Comparison of ENCODE assay signal across 8 cellular contexts in the genomic region with DNA sequence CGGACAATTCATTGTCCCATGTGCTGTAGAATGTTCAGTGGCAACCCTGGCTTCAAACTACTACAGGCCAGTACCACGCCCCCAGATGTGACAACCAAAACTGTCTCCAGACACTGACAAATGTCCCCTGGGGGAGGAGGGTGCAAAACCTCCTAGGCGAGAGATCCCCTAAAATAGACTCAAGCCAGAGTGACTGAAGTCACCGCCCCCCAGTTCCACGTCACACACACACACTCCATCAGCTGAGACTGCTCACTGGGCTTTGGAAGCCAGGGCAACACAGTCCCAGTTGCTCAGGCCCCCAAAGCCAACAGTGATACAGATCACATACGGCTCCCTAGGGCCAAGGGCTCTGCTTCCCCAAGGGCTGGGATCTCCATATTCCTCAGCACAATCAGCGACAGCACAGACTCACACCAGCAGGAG. TPM values are rescaled to one million over a fixed set of nuclear protein-coding genes. Genes with fewer than 3 reads are reported as not detected.
A peak's percentile ranks its signal among the peaks of the same experiment; 100 is the strongest.
DNase-seq lines count a peak whose midpoint lies in the region; ATAC-seq and TF ChIP-seq lines count a peak whose summit lies in the region.

No MANE protein-coding gene starts in this region.

- no peaks in the 10 kb centered on the region for H3K9me3 Mint-ChIP-seq in activated T-helper 17 cell treated with anti-CD3 and anti-CD28 coated beads, Interleukin-2, amount 50 U/mL, for 72 hours
- no peaks in the 10 kb centered on the region for H3K9me3 Mint-ChIP-seq in stimulated activated effector memory CD8-positive, alpha-beta T cell treated with anti-CD3 and anti-CD28 coated beads, Interleukin-12 subunit alpha, Interleukin-12 subunit beta, amount 100 ng/mL, for 72 hours

- peak; percentile 70 for ATAC-seq in HG02852 (IDR thresholded peaks at IDR 0.05; ENCODE audit: unreplicated experiment)
- peak; percentile 43 for ATAC-seq in activated T-helper 17 cell treated with anti-CD3 and anti-CD28 coated beads, Interleukin-2, amount 50 U/mL, for 72 hours (replicated peaks)
- ATAC-seq in stimulated activated effector memory CD8-positive, alpha-beta T cell treated with anti-CD3 and anti-CD28 coated beads, Interleukin-12 subunit alpha, Interleukin-12 subunit beta, amount 100 ng/mL, for 72 hours = peak; percentile 61

- H3K4me1 Mint-ChIP-seq in activated T-helper 17 cell treated with anti-CD3 and anti-CD28 coated beads, Interleukin-2, amount 50 U/mL, for 72 hours = peaks cover 30% of the 10 kb centered on the region
- H3K4me1 Mint-ChIP-seq in stimulated activated effector memory CD8-positive, alpha-beta T cell treated with anti-CD3 and anti-CD28 coated beads, Interleukin-12 subunit alpha, Interleukin-12 subunit beta, amount 100 ng/mL, for 72 hours = peaks cover 50% of the 10 kb centered on the region

- H3K9ac ChIP-seq in smooth muscle cell (ENCODE audit: low read depth) = no peak overlapping the region

- no peaks in the 10 kb centered on the region for H3K4me1 ChIP-seq in smooth muscle cell (ENCODE audit: low read depth)

- H3K4me3 ChIP-seq in smooth muscle cell = no peak overlapping the region

- H3K4me2 ChIP-seq in smooth muscle cell = no peak overlapping the region

- WGBS in smooth muscle cell (ENCODE audit: low lambda C conversion rate) = 85% methylated on average over 7 of the region's 7 CpGs

- peaks cover 15% of the 10 kb centered on the region for H3K79me2 ChIP-seq in smooth muscle cell (ENCODE audit: low read depth)

- H3K36me3 ChIP-seq in smooth muscle cell (ENCODE audit: low read depth) = no peaks in the 10 kb centered on the region

- H3K27me3 ChIP-seq in smooth muscle cell (ENCODE audit: low read depth) = no peaks in the 10 kb centered on the region

- H3K27ac ChIP-seq in smooth muscle cell (ENCODE audit: low read depth) = no peak overlapping the region

- no peak overlapping the region for H2AFZ ChIP-seq in smooth muscle cell (ENCODE audit: low read depth)

- H3K27ac Mint-ChIP-seq in activated T-helper 17 cell treated with anti-CD3 and anti-CD28 coated beads, Interleukin-2, amount 50 U/mL, for 72 hours = peak overlapping the region; percentile 96
- peak overlapping the region; percentile 61 for H3K27ac Mint-ChIP-seq in stimulated activated effector memory CD8-positive, alpha-beta T cell treated with anti-CD3 and anti-CD28 coated beads, Interleukin-12 subunit alpha, Interleukin-12 subunit beta, amount 100 ng/mL, for 72 hours

- H4K20me1 ChIP-seq in smooth muscle cell (ENCODE audit: low read depth) = peaks cover 93% of the 10 kb centered on the region

- peaks cover 6% of the 10 kb centered on the region for H3K36me3 Mint-ChIP-seq in activated T-helper 17 cell treated with anti-CD3 and anti-CD28 coated beads, Interleukin-2, amount 50 U/mL, for 72 hours (ENCODE audit: low read depth)
- peaks cover 5% of the 10 kb centered on the region for H3K36me3 Mint-ChIP-seq in stimulated activated effector memory CD8-positive, alpha-beta T cell treated with anti-CD3 and anti-CD28 coated beads, Interleukin-12 subunit alpha, Interleukin-12 subunit beta, amount 100 ng/mL, for 72 hours

- DNase-seq in activated effector memory CD4-positive, alpha-beta T cell treated with anti-CD3 and anti-CD28 coated beads, Interleukin-2, amount 50 U/mL, for 16 hours = peak; percentile 64
- DNase-seq in activated effector memory CD4-positive, alpha-beta T cell treated with Interleukin-2 at 50 U/mL for 16 hours = no peak
- DNase-seq in stimulated activated effector memory CD8-positive, alpha-beta T cell treated with anti-CD3 and anti-CD28 coated beads, Interleukin-12 subunit alpha, Interleukin-12 subunit beta, amount 100 ng/mL, for 72 hours (ENCODE audit: low spot score in 2 of 2) = no peak
- DNase-seq in dermis blood vessel endothelial cell = no peak
- DNase-seq in NCI-H82 treated with DMSO at 0.1 percent for 48 hours (lab: John Stamatoyannopoulos, UW; ENCODE audit: unreplicated experiment) = no peak
- no peak for DNase-seq in smooth muscle cell (lab: John Stamatoyannopoulos, UW; ENCODE audit: unreplicated experiment)

- H3F3A ChIP-seq in smooth muscle cell (ENCODE audit: low read depth) = no peaks in the 10 kb centered on the region

- TF ChIP-seq CTCF in smooth muscle cell (IDR thresholded peaks at IDR 0.05; ENCODE audit: borderline replicate concordance, insufficient read depth, poor library complexity, severe bottlenecking) = no peak

- peak overlapping the region; percentile 84 for H3K4me3 Mint-ChIP-seq in activated T-helper 17 cell treated with anti-CD3 and anti-CD28 coated beads, Interleukin-2, amount 50 U/mL, for 72 hours
- H3K4me3 Mint-ChIP-seq in stimulated activated effector memory CD8-positive, alpha-beta T cell treated with anti-CD3 and anti-CD28 coated beads, Interleukin-12 subunit alpha, Interleukin-12 subunit beta, amount 100 ng/mL, for 72 hours = peak overlapping the region; percentile 69

- no peaks in the 10 kb centered on the region for H3K27me3 Mint-ChIP-seq in activated T-helper 17 cell treated with anti-CD3 and anti-CD28 coated beads, Interleukin-2, amount 50 U/mL, for 72 hours

- no peaks in the 10 kb centered on the region for H3K9me3 ChIP-seq in smooth muscle cell (replicated peaks; ENCODE audit: low read depth)

RNA-seq across cellular contexts. Expression of gene HDAC4, which starts 19.1 kb away (rescaled TPM):
- 10 to 100 TPM; 34.3 to 52.9 TPM for total RNA-seq in activated T-helper 17 cell treated with anti-CD3 and anti-CD28 coated beads, Interleukin-2, amount 50 U/mL, for 72 hours
- total RNA-seq in dermis blood vessel endothelial cell (17.4 and 25.2 TPM in 2 replicates), smooth muscle cell (24.4 and 35.7 TPM in 2 replicates)
- 6.2 and 9.8 TPM in 2 replicates for polyA plus RNA-seq in smooth muscle cell
